8 cellular contexts compared by ENCODE assay signal in the genomic region with DNA sequence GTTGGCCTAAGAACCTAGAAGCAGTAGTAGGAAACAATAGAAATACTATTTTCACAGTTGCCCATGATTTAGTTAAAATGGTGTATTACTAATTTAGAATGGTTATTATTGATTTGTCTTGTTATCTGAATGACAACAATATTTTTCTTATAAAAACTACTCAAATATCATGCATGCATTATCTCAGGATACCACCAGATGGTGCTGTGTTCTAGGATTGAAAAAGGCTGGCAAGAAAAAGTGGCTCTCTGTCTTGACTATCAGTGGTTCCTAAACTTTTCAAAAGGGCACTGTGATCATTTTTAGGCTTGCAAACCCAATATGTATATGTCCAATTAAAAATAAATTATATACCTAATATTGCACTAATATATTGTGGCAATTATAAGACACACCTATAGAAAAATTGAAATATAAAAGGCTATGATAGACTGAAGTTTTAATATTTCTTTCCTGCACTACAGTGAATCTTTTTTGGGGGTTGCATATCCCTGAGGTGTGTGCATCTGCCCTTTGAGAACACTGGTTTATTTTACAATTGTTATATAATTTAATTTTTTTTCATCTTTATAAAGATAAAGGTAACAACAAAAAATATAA.
DNase-seq lines count a peak whose midpoint lies in the region; ATAC-seq, FAIRE-seq and TF ChIP-seq lines count a peak whose summit lies in the region.

No MANE protein-coding gene starts in this region.

- H3K27me3 Mint-ChIP-seq in chondrocyte (ENCODE audit: low read depth) (no peaks in the 10 kb centered on the region), nephron (ENCODE audit: low read depth) (no peaks in the 10 kb centered on the region), T-helper 17 cell (peaks cover 24% of the 10 kb centered on the region)

- ATAC-seq in T-helper 17 cell: no peak
- ATAC-seq in GM19452 (IDR thresholded peaks at IDR 0.05; ENCODE audit: unreplicated experiment): no peak

- TF ChIP-seq POLR2A in H54 (IDR thresholded peaks at IDR 0.05; ENCODE audit: low read depth, low read length): no peak

- H3K4me1 Mint-ChIP-seq in chondrocyte (ENCODE audit: low read depth) (peaks cover 37% of the 10 kb centered on the region), nephron (peaks cover 14% of the 10 kb centered on the region), T-helper 17 cell (no peaks in the 10 kb centered on the region)

- H3K27ac Mint-ChIP-seq in chondrocyte (ENCODE audit: unreplicated experiment): no peak overlapping the region
- no peak overlapping the region for H3K27ac Mint-ChIP-seq in nephron
- no peak overlapping the region for H3K27ac Mint-ChIP-seq in T-helper 17 cell

- H3K36me3 Mint-ChIP-seq in chondrocyte (ENCODE audit: low read depth) (no peaks in the 10 kb centered on the region), nephron (ENCODE audit: low read depth) (no peaks in the 10 kb centered on the region), T-helper 17 cell (ENCODE audit: low read depth) (no peaks in the 10 kb centered on the region)

- TF ChIP-seq CTCF in chondrocyte (IDR thresholded peaks at IDR 0.05) (peak; percentile 98), nephron (IDR thresholded peaks at IDR 0.05; ENCODE audit: unreplicated experiment in 3 of 3) (peak; percentile 79 to 91 (median 83))

- H3K4me3 Mint-ChIP-seq in chondrocyte (ENCODE audit: unreplicated experiment) (no peak overlapping the region), nephron (no peak overlapping the region), T-helper 17 cell (no peak overlapping the region)

- peak; percentile 64 for DNase-seq in DMS114 treated with DMSO at 0.1 percent for 48 hours (lab: John Stamatoyannopoulos, UW; ENCODE audit: unreplicated experiment)
- no peak for DNase-seq in H54 (ENCODE audit: insufficient read length, low spot score)
- DNase-seq in NCI-H526 (lab: John Stamatoyannopoulos, UW): peak; percentile 32 to 62
- no peak for DNase-seq in chondrocyte (ENCODE audit: low spot score)
- DNase-seq in cerebellar nuclear complex (lab: John Stamatoyannopoulos, UW): no peak
- DNase-seq in T-helper 17 cell: no peak

- no peaks in the 10 kb centered on the region for H3K9me3 ChIP-seq in T-helper 17 cell (ENCODE audit: control insufficient read depth, low read length, poor library complexity, severe bottlenecking)

- H3K9me3 Mint-ChIP-seq in chondrocyte (ENCODE audit: low read depth) (peaks cover 4% of the 10 kb centered on the region), nephron (no peaks in the 10 kb centered on the region)

- FAIRE-seq in H54 (lab: Jason Lieb, UNC): peak; percentile 72

Comparison
In these comparisons a context has a peak if more than half of its experiments do, and no peak if none do; other contexts are left out.
1. DNase-seq: peak in DMS114 treated with DMSO at 0.1 percent for 48 hours (single experiment) and NCI-H526 (2 of 2); none in H54 (single experiment), chondrocyte (single experiment), cerebellar nuclear complex (0 of 2) and T-helper 17 cell (0 of 3).